Comparison of ENCODE assay signal across 18 cellular contexts in the genomic region with DNA sequence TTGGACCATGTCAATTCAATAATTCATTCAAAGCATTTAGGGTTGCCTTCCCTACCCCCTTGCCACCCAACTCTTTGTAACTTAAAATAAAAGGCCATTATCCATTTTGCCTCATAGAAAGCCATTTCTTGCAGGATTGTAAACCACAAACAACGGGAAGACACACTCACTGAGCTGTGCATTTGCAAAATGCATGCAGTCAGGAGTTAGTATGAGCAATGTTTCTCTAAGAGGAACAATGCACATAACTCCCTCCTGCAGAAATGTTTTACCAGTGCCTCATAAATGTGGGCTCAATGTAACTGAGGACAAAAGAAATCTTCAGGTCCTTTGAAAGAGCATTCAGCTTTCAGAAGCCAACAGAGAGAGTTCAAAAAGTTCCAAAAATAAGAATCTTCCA.
DNase-seq lines count a peak whose midpoint lies in the region; ATAC-seq and TF ChIP-seq lines count a peak whose summit lies in the region.
"Had no signal": no experiment of that assay in that cellular context is flagged by ENCODE, and none has a peak within 500 bp of the region (broad histone marks: within the 10 kb centered on the region; RNA-seq: fewer than 3 reads in every experiment).

No MANE protein-coding gene starts in this region.

- no peaks in the 10 kb centered on the region for H4K20me1 ChIP-seq in GM23338 (replicated peaks; ENCODE audit: insufficient read depth)
- no peaks in the 10 kb centered on the region for H4K20me1 ChIP-seq in OCI-LY7 (ENCODE audit: insufficient read depth, low read length)
- H4K20me1 ChIP-seq: BLaER1 treated with 17β-estradiol and CSF1 and Interleukin-3, amounts not matched to agents 10 nM and 100 nM had no signal

- no peaks in the 10 kb centered on the region for H3K4me1 ChIP-seq in GM23338 (ENCODE audit: insufficient read depth)
- H3K4me1 ChIP-seq in OCI-LY7 (ENCODE audit: insufficient read depth, low read length, poor library complexity, severe bottlenecking): no peaks in the 10 kb centered on the region
- H3K4me1 ChIP-seq: parathyroid adenoma had no signal

- TF ChIP-seq CTCF in GM23338 (conservative IDR thresholded peaks at IDR 0.05; ENCODE audit: low read depth in 2 of 2): no peak
- TF ChIP-seq CTCF in OCI-LY7 (conservative IDR thresholded peaks at IDR 0.05; ENCODE audit: low read length): no peak

- H3K4me1 Mint-ChIP-seq in GM23338: peaks cover 5% of the 10 kb centered on the region; the same call in 2 of the 3 replicates
- H3K4me1 Mint-ChIP-seq: stimulated activated effector memory CD8-positive, alpha-beta T cell treated with anti-CD3 and anti-CD28 coated beads, Interleukin-12 subunit alpha, Interleukin-12 subunit beta, amount 100 ng/mL, for 72 hours had no signal

- DNase-seq in GM23338 (ENCODE audit: low spot score): no peak
- DNase-seq in OCI-LY7 (ENCODE audit: low spot score): no peak
- peak; percentile 6 for DNase-seq in fibroblast of gingiva (ENCODE audit: low read depth)
- peak; percentile 80 for DNase-seq in renal cortical epithelial cell (ENCODE audit: low read depth)
- DNase-seq in NCI-H510A treated with DMSO at 0.1 percent for 48 hours (lab: John Stamatoyannopoulos, UW): no peak
- DNase-seq: activated CD4-positive, alpha-beta memory T cell treated with anti-CD3 and anti-CD28 coated beads for 36 hours; activated T-cell treated with anti-CD3 and anti-CD28 coated beads, Interleukin-2, amount 50 U/mL, for 24 hours; DMS153; KG1; NCI-H146; SW 1271 had no signal

- no peak for ATAC-seq in GM23338
- no peak for ATAC-seq in HG02884 (IDR thresholded peaks at IDR 0.05; ENCODE audit: unreplicated experiment)
- no peak for ATAC-seq in GM18517 (IDR thresholded peaks at IDR 0.05; ENCODE audit: unreplicated experiment)
- ATAC-seq: stimulated activated effector memory CD8-positive, alpha-beta T cell treated with anti-CD3 and anti-CD28 coated beads, Interleukin-12 subunit alpha, Interleukin-12 subunit beta, amount 100 ng/mL, for 72 hours had no signal

- POLR2A ChIA-PET in OCI-LY7 (lab: Charles Lee): interaction anchor here (0.6 to 2.0 kb wide), 2 partner anchors 11 to 85 kb away, joined by 3 to 9 read pairs; no protein-coding TSS in a partner anchor

- H3K4me3 ChIP-seq in GM23338: no peak overlapping the region
- H3K4me3 ChIP-seq in OCI-LY7 (ENCODE audit: low read depth, low read length, poor library complexity, severe bottlenecking): no peak overlapping the region
- H3K4me3 ChIP-seq: BLaER1 treated with 17β-estradiol and CSF1 and Interleukin-3, amounts not matched to agents 10 nM and 100 nM; tibial nerve had no signal

- H3K27me3 ChIP-seq in GM23338 (ENCODE audit: insufficient read depth): no peaks in the 10 kb centered on the region
- H3K27me3 ChIP-seq: BLaER1 treated with 17β-estradiol and CSF1 and Interleukin-3, amounts not matched to agents 10 nM and 100 nM; tibial nerve had no signal

- H2AFZ ChIP-seq in GM23338 (peak overlapping the region; percentile 52; the same call in 1 of the 2 replicates), OCI-LY7 (ENCODE audit: low read length) (peak overlapping the region; percentile 42; the same call in 1 of the 2 replicates)
- H2AFZ ChIP-seq: parathyroid adenoma had no signal

- H3K79me2 ChIP-seq in GM23338 (replicated peaks; ENCODE audit: insufficient read depth) (no peaks in the 10 kb centered on the region), OCI-LY7 (ENCODE audit: insufficient read depth, low read depth, low read length) (no peaks in the 10 kb centered on the region)
- H3K79me2 ChIP-seq: parathyroid adenoma had no signal

- H3K9me3 ChIP-seq in OCI-LY7 (ENCODE audit: low read length): no peaks in the 10 kb centered on the region
- H3K9me3 ChIP-seq: BLaER1 treated with 17β-estradiol and CSF1 and Interleukin-3, amounts not matched to agents 10 nM and 100 nM; tibial nerve had no signal

- H3K4me2 ChIP-seq in GM23338 (no peak overlapping the region), OCI-LY7 (ENCODE audit: low read length) (no peak overlapping the region)

- no peaks in the 10 kb centered on the region for H3K9me2 ChIP-seq in GM23338 (ENCODE audit: insufficient read depth)
- no peaks in the 10 kb centered on the region for H3K9me2 ChIP-seq in OCI-LY7 (ENCODE audit: insufficient read depth, low read length)

- H3K27me3 Mint-ChIP-seq in GM23338 (ENCODE audit: insufficient read depth, low read depth, poor library complexity): peaks cover 5% of the 10 kb centered on the region
- H3K27me3 Mint-ChIP-seq: activated naive CD4-positive, alpha-beta T cell treated with anti-CD3 and anti-CD28 coated beads, Interleukin-2, amount 50 U/mL, for 24 hours had no signal

- no TSS peak for BruUV-seq in OCI-LY7 (replicated peaks; lab: Mats Ljungman, UMichigan)

- H3K36me3 Mint-ChIP-seq in GM23338 (ENCODE audit: low read depth): no peaks in the 10 kb centered on the region
- H3K36me3 Mint-ChIP-seq: activated CD4-positive, alpha-beta memory T cell treated with anti-CD3 and anti-CD28 coated beads for 36 hours; activated naive CD4-positive, alpha-beta T cell treated with anti-CD3 and anti-CD28 coated beads, Interleukin-2, amount 50 U/mL, for 24 hours; stimulated activated effector memory CD8-positive, alpha-beta T cell treated with anti-CD3 and anti-CD28 coated beads, Interleukin-12 subunit alpha, Interleukin-12 subunit beta, amount 100 ng/mL, for 72 hours had no signal

- H3K36me3 ChIP-seq in GM23338 (ENCODE audit: insufficient read depth) (no peaks in the 10 kb centered on the region), OCI-LY7 (ENCODE audit: insufficient read depth, low read length) (no peaks in the 10 kb centered on the region)
- H3K36me3 ChIP-seq: BLaER1 treated with 17β-estradiol and CSF1 and Interleukin-3, amounts not matched to agents 10 nM and 100 nM; tibial nerve had no signal

- no peak overlapping the region for H3K27ac Mint-ChIP-seq in GM23338
- H3K27ac Mint-ChIP-seq: activated CD4-positive, alpha-beta memory T cell treated with anti-CD3 and anti-CD28 coated beads for 36 hours; activated naive CD4-positive, alpha-beta T cell treated with anti-CD3 and anti-CD28 coated beads, Interleukin-2, amount 50 U/mL, for 24 hours; activated T-cell treated with anti-CD3 and anti-CD28 coated beads, Interleukin-2, amount 50 U/mL, for 24 hours; stimulated activated effector memory CD8-positive, alpha-beta T cell treated with anti-CD3 and anti-CD28 coated beads, Interleukin-12 subunit alpha, Interleukin-12 subunit beta, amount 100 ng/mL, for 72 hours had no signal

- intact Hi-C loops in OCI-LY7 (cut with micrococcal nuclease; ENCODE audit: unreplicated experiment): no loop called here

- H3F3A ChIP-seq in GM23338 (replicated peaks; ENCODE audit: low read depth): no peaks in the 10 kb centered on the region

- H3K27ac ChIP-seq in GM23338 (ENCODE audit: low read depth) (no peak overlapping the region), OCI-LY7 (ENCODE audit: low read depth, low read length, poor library complexity, severe bottlenecking) (no peak overlapping the region)
- H3K27ac ChIP-seq: parathyroid adenoma had no signal

- no peaks in the 10 kb centered on the region; the same call in 2 of the 3 replicates for H3K9me3 Mint-ChIP-seq in GM23338
- H3K9me3 Mint-ChIP-seq: activated CD4-positive, alpha-beta memory T cell treated with anti-CD3 and anti-CD28 coated beads for 36 hours; activated naive CD4-positive, alpha-beta T cell treated with anti-CD3 and anti-CD28 coated beads, Interleukin-2, amount 50 U/mL, for 24 hours; activated T-cell treated with anti-CD3 and anti-CD28 coated beads, Interleukin-2, amount 50 U/mL, for 24 hours; stimulated activated effector memory CD8-positive, alpha-beta T cell treated with anti-CD3 and anti-CD28 coated beads, Interleukin-12 subunit alpha, Interleukin-12 subunit beta, amount 100 ng/mL, for 72 hours had no signal

- CTCF ChIA-PET in OCI-LY7 (lab: Charles Lee; ENCODE audit: unreplicated experiment): no interaction called here

- no peak overlapping the region for H3K4me3 Mint-ChIP-seq in GM23338
- H3K4me3 Mint-ChIP-seq: activated CD4-positive, alpha-beta memory T cell treated with anti-CD3 and anti-CD28 coated beads for 36 hours; activated naive CD4-positive, alpha-beta T cell treated with anti-CD3 and anti-CD28 coated beads, Interleukin-2, amount 50 U/mL, for 24 hours; activated T-cell treated with anti-CD3 and anti-CD28 coated beads, Interleukin-2, amount 50 U/mL, for 24 hours; stimulated activated effector memory CD8-positive, alpha-beta T cell treated with anti-CD3 and anti-CD28 coated beads, Interleukin-12 subunit alpha, Interleukin-12 subunit beta, amount 100 ng/mL, for 72 hours had no signal

TF ChIP-seq in GM23338, 12 proteins besides CTCF, POLR2A, EP300 and RAD21 (continues in another document):
- TF ChIP-seq, protein P1, sequence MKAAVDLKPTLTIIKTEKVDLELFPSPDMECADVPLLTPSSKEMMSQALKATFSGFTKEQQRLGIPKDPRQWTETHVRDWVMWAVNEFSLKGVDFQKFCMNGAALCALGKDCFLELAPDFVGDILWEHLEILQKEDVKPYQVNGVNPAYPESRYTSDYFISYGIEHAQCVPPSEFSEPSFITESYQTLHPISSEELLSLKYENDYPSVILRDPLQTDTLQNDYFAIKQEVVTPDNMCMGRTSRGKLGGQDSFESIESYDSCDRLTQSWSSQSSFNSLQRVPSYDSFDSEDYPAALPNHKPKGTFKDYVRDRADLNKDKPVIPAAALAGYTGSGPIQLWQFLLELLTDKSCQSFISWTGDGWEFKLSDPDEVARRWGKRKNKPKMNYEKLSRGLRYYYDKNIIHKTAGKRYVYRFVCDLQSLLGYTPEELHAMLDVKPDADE (IDR thresholded peaks at IDR 0.05): no peak
- no peak for TF ChIP-seq ZNF114 (CRISPR knock-in tag; IDR thresholded peaks at IDR 0.05)
- no peak for TF ChIP-seq EZH2 (IDR thresholded peaks at IDR 0.05; ENCODE audit: low read depth, unreplicated experiment)
- no peak for TF ChIP-seq NANOG (IDR thresholded peaks at IDR 0.05; ENCODE audit: borderline replicate concordance)
- no peak for TF ChIP-seq ZNF331 (CRISPR knock-in tag; IDR thresholded peaks at IDR 0.05; ENCODE audit: low read depth)

Comparison
In these comparisons a context has a peak if more than half of its experiments do, and no peak if none do; other contexts are left out.
1. DNase-seq: peak in fibroblast of gingiva (single experiment) and renal cortical epithelial cell (single experiment); none in GM23338 (single experiment), OCI-LY7 (single experiment) and NCI-H510A treated with DMSO at 0.1 percent for 48 hours (single experiment).